Comparison of ENCODE assay signal across 13 cellular contexts in genomic region chr6:8085053-8085511, GRCh38. TPM values are rescaled to one million over a fixed set of nuclear protein-coding genes. Genes with fewer than 3 reads are reported as not detected.
A peak's percentile ranks its signal among the peaks of the same experiment; 100 is the strongest.
DNase-seq lines count a peak whose midpoint lies in the region; ATAC-seq, FAIRE-seq and TF ChIP-seq lines count a peak whose summit lies in the region.
"Had no signal": no experiment of that assay in that cellular context is flagged by ENCODE, and none has a peak within 500 bp of the region (broad histone marks: within the 10 kb centered on the region; RNA-seq: fewer than 3 reads in every experiment).

No MANE protein-coding gene starts in this region.

- H3K27me3 ChIP-seq in HUES6 (ENCODE audit: control insufficient read depth, insufficient read depth, low read length) (no peaks in the 10 kb centered on the region), ascending aorta (no peaks in the 10 kb centered on the region), HepG2 (ENCODE audit: control insufficient read depth in 1 of 2, insufficient read depth in 2 of 2, low read length in 2 of 2) (no peaks in the 10 kb centered on the region)

- peak; percentile 96 for ATAC-seq in HepG2
- ATAC-seq in HG03159 (IDR thresholded peaks at IDR 0.05; ENCODE audit: unreplicated experiment), result no peak
- no peak for ATAC-seq in HG02970 (IDR thresholded peaks at IDR 0.05; ENCODE audit: low FRiP score, unreplicated experiment)

- intact Hi-C loops in ascending aorta (cut with DNase I), result no loop called here
- intact Hi-C loops in HepG2 (cut with micrococcal nuclease; ENCODE audit: unreplicated experiment), result loop anchor here (1.0 to 2.0 kb wide), 2 partner anchors 18 to 21 kb away; partner anchors contain the start of genes BLOC1S5 and EEF1E1

- in situ Hi-C loops in HepG2 (cut with HindIII; ENCODE audit: extremely low pct_ligation_motif_present, low pct_unique_long_range_greater_than_20kb), result no loop called here

- TF ChIP-seq RAD21 in HepG2 (CRISPR knock-in tag; IDR thresholded peaks at IDR 0.05), result no peak; the same call in 1 of the 2 replicates

- H3K9me3 ChIP-seq in HUES6 (ENCODE audit: control insufficient read depth, insufficient read depth, low read depth, low read length), result peaks cover 12% of the 10 kb centered on the region; the same call in 1 of the 2 replicates
- no peaks in the 10 kb centered on the region for H3K9me3 ChIP-seq in ascending aorta
- H3K9me3 ChIP-seq in HepG2 (ENCODE audit: low read length), result no peaks in the 10 kb centered on the region

- no peak for TF ChIP-seq CTCF in AG04449 (IDR thresholded peaks at IDR 0.05; ENCODE audit: insufficient read depth, low read length, missing control alignments)
- no peak for TF ChIP-seq CTCF in ascending aorta (IDR thresholded peaks at IDR 0.05)
- TF ChIP-seq CTCF in HepG2 (CRISPR knock-in tag; IDR thresholded peaks at IDR 0.05), result no peak

- H3K79me2 ChIP-seq in HepG2 (ENCODE audit: insufficient read depth, low read length), result peaks cover 28% of the 10 kb centered on the region

- H3K36me3 ChIP-seq in HUES6 (ENCODE audit: control insufficient read depth, insufficient read depth, low read length) (peaks cover 72% of the 10 kb centered on the region), ascending aorta (peaks cover 0 to 11% of the 10 kb centered on the region in 2 donors), HepG2 (replicated peaks in 1 of 2; ENCODE audit: control insufficient read depth in 1 of 2, insufficient read depth in 2 of 2, low read length in 2 of 2) (peaks cover 20 to 35% of the 10 kb centered on the region in 2 experiments)

- no peak overlapping the region for H2AFZ ChIP-seq in HepG2 (ENCODE audit: low read length)

- DNase-seq in AG04449 (ENCODE audit: low read depth, low spot score), result peak; percentile 78
- DNase-seq in ascending aorta (ENCODE audit: low spot score in 2 of 2), result peak; percentile 22 to 84
- peak; percentile 97 for DNase-seq in HepG2 (ENCODE audit: low spot score)
- no peak for DNase-seq in 8988T
- no peak for DNase-seq in central memory CD4-positive, alpha-beta T cell
- DNase-seq: nephron progenitor cell; stimulated activated naive CD4-positive, alpha-beta T cell treated with Interleukin-2 at 50 U/mL for 16 hours had no signal

- no peaks in the 10 kb centered on the region; the same call in 1 of the 2 replicates for H3K4me1 ChIP-seq in HUES6 (ENCODE audit: control insufficient read depth, insufficient read depth, low read length)
- peaks cover 0 to 33% of the 10 kb centered on the region in 2 donors for H3K4me1 ChIP-seq in ascending aorta
- peaks cover 64% of the 10 kb centered on the region for H3K4me1 ChIP-seq in HepG2 (ENCODE audit: insufficient read depth, low read length)

- WGBS in HepG2 (ENCODE audit: low lambda C conversion rate), result 3% methylated on average over 2 of the region's 2 CpGs

- POLR2A ChIA-PET in AG04449 (lab: Yijun Ruan, JAX), result interaction anchor here (0.5 to 0.9 kb wide), 2 partner anchors 17 to 386 kb away, joined by 5 to 6 read pairs; partner anchors contain the start of gene EEF1E1
- POLR2A ChIA-PET in HepG2 (lab: Yijun Ruan, JAX), result interaction anchor here (0.9 to 3.3 kb wide), 4 partner anchors 9 to 111 kb away, joined by 4 to 72 read pairs (median 22); partner anchors contain the start of genes BLOC1S5 and EEF1E1

- FAIRE-seq in HepG2 (lab: Jason Lieb, UNC), result peak; percentile 99
- FAIRE-seq: colon, D721Med had no signal

- no peak overlapping the region for H3K4me3 ChIP-seq in AG04449 (ENCODE audit: low read depth, low read length)
- no peak overlapping the region for H3K4me3 ChIP-seq in HUES6 (ENCODE audit: low read depth, low read length)
- H3K4me3 ChIP-seq in ascending aorta, result no peak overlapping the region
- peak overlapping the region in 1 of 3 experiments; percentile 4; a peak in 1 of 6 replicates for H3K4me3 ChIP-seq in HepG2 (replicated peaks in 1 of 3; ENCODE audit: insufficient read depth in 1 of 3, low read depth in 2 of 3, low read length in 3 of 3)

- H3K27ac ChIP-seq in HUES6 (ENCODE audit: low read depth, low read length) (0 out of 2 replicates have a peak overlapping the region, but pooled peaks have one; percentile 26), ascending aorta (peak overlapping the region; percentile 11 to 74), HepG2 (ENCODE audit: extremely low read length, insufficient read depth, low read length) (peak overlapping the region; percentile 85)
- H3K27ac ChIP-seq: VCaP had no signal

- H3K9ac ChIP-seq in HUES6 (ENCODE audit: low read length) (no peak overlapping the region), HepG2 (ENCODE audit: insufficient read depth, low read depth, low read length) (peak overlapping the region; percentile 54)

- peak; percentile 90 to 95 for TF ChIP-seq EP300 in HepG2 (IDR thresholded peaks at IDR 0.05; ENCODE audit: low read depth in 2 of 2, low read length in 2 of 2)
- TF ChIP-seq EP300 in HepG2 (CRISPR knock-in tag; IDR thresholded peaks at IDR 0.05; ENCODE audit: borderline replicate concordance), result peak; percentile 93

- no peak for TF ChIP-seq POLR2A in HepG2 (IDR thresholded peaks at IDR 0.05; ENCODE audit: insufficient read depth in 1 of 2, low read depth in 2 of 2, low read length in 2 of 2)

- CTCF ChIA-PET in AG04449 (lab: Yijun Ruan, JAX) (interaction anchor here (1.0 to 2.1 kb wide), 5 partner anchors 12 to 134 kb away, joined by 3 to 5 read pairs (median 4); partner anchors contain the start of gene BLOC1S5), HepG2 (lab: Yijun Ruan, JAX; ENCODE audit: low intra/inter-chr PET ratio, low total read pairs) (interaction anchor here (1.7 kb wide), 1 partner anchor 21 kb away, joined by 5 read pairs; the partner anchor contains the start of gene BLOC1S5)

- H4K20me1 ChIP-seq in HepG2 (ENCODE audit: insufficient read depth, low read length), result no peaks in the 10 kb centered on the region

- peak overlapping the region; percentile 52 for H3K4me2 ChIP-seq in HepG2 (ENCODE audit: low read depth, low read length)

- BruUV-seq in HepG2 (replicated peaks; lab: Mats Ljungman, UMichigan), result no TSS peak

RNA-seq across cellular contexts. Expression of gene EEF1E1, which starts 17.3 kb away (rescaled TPM):
- total RNA-seq in ascending aorta (15.5 TPM), HepG2 (2016; rRNA removed; fragmentation: Illumina TruSeq; extraction: Trizol) (188 and 270 TPM in 2 replicates)
- total RNA-seq in HepG2 (2016; cell fraction: cytosol; rRNA removed; fragmentation: Illumina TruSeq; extraction: Trizol; ENCODE audit: low read depth), result 62.9 and 68.9 TPM in 2 replicates
- 186 and 287 TPM in 2 replicates for total RNA-seq in HepG2 (2016; cell fraction: insoluble cytoplasmic fraction; rRNA removed; fragmentation: Illumina TruSeq; extraction: Trizol)
- total RNA-seq in HepG2 (2016; cell fraction: membrane; rRNA removed; fragmentation: Illumina TruSeq; extraction: Trizol), result 86.5 and 89.3 TPM in 2 replicates
- 93.4 and 98.7 TPM in 2 replicates for total RNA-seq in HepG2 (2016; cell fraction: nucleus; rRNA removed; fragmentation: Illumina TruSeq; extraction: Trizol)
- polyA plus RNA-seq in HepG2 (2011; rRNA removed), result 94.5 and 128 TPM in 2 replicates
- polyA plus RNA-seq in HepG2 (2011; cell fraction: cytosol; rRNA removed), result 93.8 and 101 TPM in 2 replicates
- polyA plus RNA-seq in HepG2 (2011; cell fraction: nucleus; rRNA removed), result 27.9 and 33.4 TPM in 2 replicates
- 93.5 and 97.9 TPM in 2 replicates for polyA plus RNA-seq in HepG2 (2012)
- polyA plus RNA-seq in HepG2 (2016; cell fraction: cytosol; fragmentation: Illumina TruSeq; extraction: Trizol; ENCODE audit: low read depth), result 51.5 and 51.7 TPM in 2 replicates
- polyA plus RNA-seq in HepG2 (2016; cell fraction: insoluble cytoplasmic fraction; fragmentation: Illumina TruSeq; extraction: Trizol; ENCODE audit: low read depth), result 263 and 287 TPM in 2 replicates
- 64.6 and 67.7 TPM in 2 replicates for polyA plus RNA-seq in HepG2 (2016; cell fraction: membrane; fragmentation: Illumina TruSeq; extraction: Trizol; ENCODE audit: low read depth)
- 113 and 114 TPM in 2 replicates for polyA plus RNA-seq in HepG2 (2016; cell fraction: nucleus; fragmentation: Illumina TruSeq; extraction: Trizol; ENCODE audit: insufficient read depth, low read depth)
- 20.7 and 22.4 TPM in 2 replicates for polyA minus RNA-seq in HepG2 (2011; rRNA and poly(A)+ RNA removed; ENCODE audit: low replicate concordance)
- polyA minus RNA-seq in HepG2 (2011; cell fraction: cytosol; rRNA and poly(A)+ RNA removed), result 21.0 and 30.3 TPM in 2 replicates
- 82.0 and 84.3 TPM in 2 replicates for polyA minus RNA-seq in HepG2 (2011; cell fraction: nucleus; rRNA and poly(A)+ RNA removed)

RNA-seq across cellular contexts. Expression of gene BLOC1S5, which starts 20.9 kb away (rescaled TPM):
- total RNA-seq in ascending aorta (13.3 TPM), HepG2 (2016; rRNA removed; fragmentation: Illumina TruSeq; extraction: Trizol) (41.5 and 63.5 TPM in 2 replicates)
- total RNA-seq in HepG2 (2016; cell fraction: cytosol; rRNA removed; fragmentation: Illumina TruSeq; extraction: Trizol; ENCODE audit: low read depth), result 11.2 and 12.1 TPM in 2 replicates
- total RNA-seq in HepG2 (2016; cell fraction: insoluble cytoplasmic fraction; rRNA removed; fragmentation: Illumina TruSeq; extraction: Trizol), result 40.0 and 66.3 TPM in 2 replicates
- 32.2 and 33.6 TPM in 2 replicates for total RNA-seq in HepG2 (2016; cell fraction: membrane; rRNA removed; fragmentation: Illumina TruSeq; extraction: Trizol)
- total RNA-seq in HepG2 (2016; cell fraction: nucleus; rRNA removed; fragmentation: Illumina TruSeq; extraction: Trizol), result 22.8 and 26.5 TPM in 2 replicates
- 8.5 and 10.5 TPM in 2 replicates for polyA plus RNA-seq in HepG2 (2011; rRNA removed)
- 5.3 and 9.2 TPM in 2 replicates for polyA plus RNA-seq in HepG2 (2011; cell fraction: cytosol; rRNA removed)
- polyA plus RNA-seq in HepG2 (2011; cell fraction: nucleus; rRNA removed), result 1.9 and 2.2 TPM in 2 replicates
- polyA plus RNA-seq in HepG2 (2012), result 15.3 and 19.3 TPM in 2 replicates
- 6.5 and 6.7 TPM in 2 replicates for polyA plus RNA-seq in HepG2 (2016; cell fraction: cytosol; fragmentation: Illumina TruSeq; extraction: Trizol; ENCODE audit: low read depth)
- polyA plus RNA-seq in HepG2 (2016; cell fraction: insoluble cytoplasmic fraction; fragmentation: Illumina TruSeq; extraction: Trizol; ENCODE audit: low read depth), result 46.8 and 46.9 TPM in 2 replicates
- 16.1 and 17.3 TPM in 2 replicates for polyA plus RNA-seq in HepG2 (2016; cell fraction: membrane; fragmentation: Illumina TruSeq; extraction: Trizol; ENCODE audit: low read depth)
- polyA plus RNA-seq in HepG2 (2016; cell fraction: nucleus; fragmentation: Illumina TruSeq; extraction: Trizol; ENCODE audit: insufficient read depth, low read depth), result 15.0 and 16.2 TPM in 2 replicates
- 1.4 and 3.1 TPM in 2 replicates for polyA minus RNA-seq in HepG2 (2011; rRNA and poly(A)+ RNA removed; ENCODE audit: low replicate concordance)
- polyA minus RNA-seq in HepG2 (2011; cell fraction: cytosol; rRNA and poly(A)+ RNA removed), result 7.6 and 10.1 TPM in 2 replicates
- polyA minus RNA-seq in HepG2 (2011; cell fraction: nucleus; rRNA and poly(A)+ RNA removed), result 20.7 and 27.4 TPM in 2 replicates

Comparison
In these comparisons a context has a peak if more than half of its experiments do, and no peak if none do; other contexts are left out.
1. DNase-seq: peak in AG04449 (single experiment), ascending aorta (2 of 2) and HepG2 (single experiment); none in 8988T (single experiment) and central memory CD4-positive, alpha-beta T cell (single experiment).
2. H3K27ac ChIP-seq: peak in every context shown above with its lines; median percentile 85 in HepG2; 42 in ascending aorta; 26 in HUES6.